ENCODE assay signal across 15 cellular contexts in genomic region chr4:98505991-98506390, GRCh38.
"Had no signal": no experiment of that assay in that cellular context is flagged by ENCODE, and none has a peak within 500 bp of the region (broad histone marks: within the 10 kb centered on the region; RNA-seq: fewer than 3 reads in every experiment).

No MANE protein-coding gene starts in this region.

- DNase-seq: MV-4-11, NCI-H1105, NCI-H146, NCI-H1694 treated with DMSO at 0.1 percent for 48 hours, NCI-H1930, NCI-H2081, NCI-H2107, NCI-H226, NCI-H446, NCI-H510A, NCI-H524 treated with DMSO at 0.1 percent for 48 hours, NCI-H774, PC-3, SHP77 treated with DMSO at 0.1 percent for 48 hours had no signal

- H3K4me3 ChIP-seq: SJCRH30 had no signal
